5 cellular contexts compared by ENCODE assay signal in the genomic region with DNA sequence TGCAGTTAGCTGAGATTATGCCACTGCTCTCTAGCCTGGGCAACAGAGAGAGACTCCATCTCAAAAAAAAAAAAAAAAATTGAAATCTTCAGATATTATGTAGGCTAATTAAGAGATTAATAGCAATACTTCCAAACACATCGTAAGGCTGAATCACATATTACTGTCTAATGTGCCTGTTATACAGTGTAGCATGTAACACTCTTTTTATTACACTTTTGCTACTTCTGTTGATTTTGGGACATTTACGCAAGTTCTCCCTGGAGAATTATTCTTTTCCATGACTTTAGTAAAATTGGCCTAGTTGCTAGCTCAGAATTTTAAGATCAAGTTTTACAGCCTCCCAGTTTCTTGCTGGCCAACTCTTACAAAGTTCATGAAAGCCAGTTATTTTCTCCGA.
"Had no signal": no experiment of that assay in that cellular context is flagged by ENCODE, and none has a peak within 500 bp of the region (broad histone marks: within the 10 kb centered on the region; RNA-seq: fewer than 3 reads in every experiment).

No MANE protein-coding gene starts in this region.

- DNase-seq: H9, HCEC 1CT had no signal

- H3K4me2 ChIP-seq: GM23338 had no signal

- ATAC-seq: GM23338, HepG2 had no signal

- H3K27ac ChIP-seq: HL-60 had no signal

- H3K4me3 ChIP-seq: GM23338 had no signal

- H2AFZ ChIP-seq: GM23338 had no signal
